Comparison of ENCODE assay signal across 8 cellular contexts in genomic region chr3:124928333-124929202, GRCh38. TPM values are rescaled to one million over a fixed set of nuclear protein-coding genes. Genes with fewer than 3 reads are reported as not detected.
A peak's percentile ranks its signal among the peaks of the same experiment; 100 is the strongest.
DNase-seq lines count a peak whose midpoint lies in the region; ATAC-seq and TF ChIP-seq lines count a peak whose summit lies in the region.

No MANE protein-coding gene starts in this region.

- TF ChIP-seq CTCF in glutamatergic neuron (IDR thresholded peaks at IDR 0.05; ENCODE audit: partially characterized antibody, unreplicated experiment) = peak; percentile 73

- H3K9me2 ChIP-seq in Karpas-422 (replicated peaks; ENCODE audit: insufficient read depth, low read length) = no peaks in the 10 kb centered on the region

- no peaks in the 10 kb centered on the region for H3K36me3 ChIP-seq in Karpas-422 (ENCODE audit: insufficient read depth, low read length)

- H4K20me1 ChIP-seq in Karpas-422 (ENCODE audit: insufficient read depth, low read depth, low read length) = no peaks in the 10 kb centered on the region

- no peaks in the 10 kb centered on the region; the same call in 1 of the 2 replicates for H3K4me1 ChIP-seq in Karpas-422 (ENCODE audit: low read length)

- no peak overlapping the region for H3K4me2 ChIP-seq in Karpas-422 (ENCODE audit: low read depth, low read length, poor library complexity, severe bottlenecking)

- H3K9ac ChIP-seq in Karpas-422 (ENCODE audit: low read length) = no peak overlapping the region

- no peaks in the 10 kb centered on the region for H3K79me2 ChIP-seq in Karpas-422 (ENCODE audit: low read length)

- no peaks in the 10 kb centered on the region for H3K27me3 ChIP-seq in Karpas-422 (ENCODE audit: low read length)

- peak; percentile 47 for DNase-seq in DMS 273 treated with DMSO at 0.1 percent for 48 hours (lab: John Stamatoyannopoulos, UW)
- DNase-seq in Karpas-422 = peak; percentile 91
- DNase-seq in SHP77 (lab: John Stamatoyannopoulos, UW) = peak; percentile 34 to 63
- peak; percentile 83 for DNase-seq in activated effector memory CD4-positive, alpha-beta T cell treated with anti-CD3 and anti-CD28 coated beads, Interleukin-2, amount 50 U/mL, for 16 hours
- DNase-seq in glutamatergic neuron = peak; percentile 68
- peak; percentile 61 for DNase-seq in renal cortical epithelial cell (ENCODE audit: low read depth)

- H3K36me3 Mint-ChIP-seq in glutamatergic neuron (ENCODE audit: unreplicated experiment) = no peaks in the 10 kb centered on the region

- H3K27ac Mint-ChIP-seq in glutamatergic neuron (ENCODE audit: unreplicated experiment) = no peak overlapping the region

- no peaks in the 10 kb centered on the region for H3K9me3 ChIP-seq in Karpas-422 (ENCODE audit: low read length)

- ATAC-seq in HG02610 (IDR thresholded peaks at IDR 0.05; ENCODE audit: unreplicated experiment) (no peak), HG03378 (IDR thresholded peaks at IDR 0.05; ENCODE audit: unreplicated experiment) (no peak)

- no peak overlapping the region for H2AFZ ChIP-seq in Karpas-422 (ENCODE audit: low read length)

- no peak overlapping the region for H3K4me3 Mint-ChIP-seq in glutamatergic neuron (ENCODE audit: unreplicated experiment)

- no peaks in the 10 kb centered on the region for H3K27me3 Mint-ChIP-seq in glutamatergic neuron (ENCODE audit: unreplicated experiment)

- no peak overlapping the region for H3K27ac ChIP-seq in Karpas-422 (ENCODE audit: low read length)

- no peak overlapping the region for H3K4me3 ChIP-seq in Karpas-422 (ENCODE audit: low read length)

- peaks cover 1% of the 10 kb centered on the region for H3K9me3 Mint-ChIP-seq in glutamatergic neuron (ENCODE audit: unreplicated experiment)

- H3K4me1 Mint-ChIP-seq in glutamatergic neuron (ENCODE audit: low read depth, unreplicated experiment) = peaks cover 2% of the 10 kb centered on the region

RNA-seq across cellular contexts. Expression of gene MUC13, which starts 6.0 kb away (rescaled TPM):
- total RNA-seq in Karpas-422 (2014; rRNA removed; shearing (Covaris generic); ENCODE audit: low replicate concordance) = 0.07 TPM in 1 of 2 replicates, not detected in the other
- total RNA-seq in glutamatergic neuron (ENCODE audit: unreplicated experiment) (not detected), renal cortical epithelial cell (not detected in 2 replicates)

RNA-seq across cellular contexts. Expression of gene ITGB5, which starts 41.4 kb away (rescaled TPM):
- total RNA-seq in Karpas-422 (2014; rRNA removed; shearing (Covaris generic); ENCODE audit: low replicate concordance) = 0.86 and 4.7 TPM in 2 replicates
- total RNA-seq in glutamatergic neuron (ENCODE audit: unreplicated experiment) = 12.8 TPM
- 142 and 304 TPM in 2 replicates for total RNA-seq in renal cortical epithelial cell

Comparison
In these comparisons a context has a peak if more than half of its experiments do, and no peak if none do; other contexts are left out.
1. RNA of gene ITGB5, which starts 41.4 kb away (total RNA-seq): 142 to 304 TPM in renal cortical epithelial cell; 12.8 TPM in glutamatergic neuron (single experiment) and 0.86 to 4.7 TPM in Karpas-422; every median in the first group is over 10 times any median in the second.
2. Peak in every context shown above with its lines, with median percentiles within 50 percentile points of each other: DNase-seq.